ENCODE assay signal across 10 cellular contexts in genomic region chr3:8869613-8870012, GRCh38.
DNase-seq lines count a peak whose midpoint lies in the region; ATAC-seq and TF ChIP-seq lines count a peak whose summit lies in the region.
"Had no signal": no experiment of that assay in that cellular context is flagged by ENCODE, and none has a peak within 500 bp of the region (broad histone marks: within the 10 kb centered on the region; RNA-seq: fewer than 3 reads in every experiment).

No MANE protein-coding gene starts in this region.

- H3K18ac ChIP-seq in neuronal stem cell (ENCODE audit: low read length): no peak overlapping the region

- H2BK15ac ChIP-seq in neuronal stem cell (ENCODE audit: low read length): no peak overlapping the region

- no peaks in the 10 kb centered on the region for H3K27me3 ChIP-seq in PC-3 (ENCODE audit: low read length)
- no peaks in the 10 kb centered on the region for H3K27me3 ChIP-seq in neuronal stem cell (ENCODE audit: control insufficient read depth in 3 of 3, insufficient read depth in 3 of 3, low read depth in 1 of 3, low read length in 3 of 3)
- H3K27me3 ChIP-seq in right atrium auricular region: no peaks in the 10 kb centered on the region

- H2AFZ ChIP-seq in PC-3 (ENCODE audit: low read length) (no peak overlapping the region), neuronal stem cell (ENCODE audit: low read length) (no peak overlapping the region)

- CTCF ChIA-PET in PC-3 (lab: Charles Lee): interaction anchor here (1.0 kb wide), 1 partner anchor 100 kb away, joined by 4 read pairs; the partner anchor contains the start of gene OXTR

- BruUV-seq in PC-3 (replicated peaks; lab: Mats Ljungman, UMichigan): no TSS peak

- H4K91ac ChIP-seq in neuronal stem cell (ENCODE audit: low read depth, low read length, poor library complexity): no peak overlapping the region

- no peak overlapping the region for H2BK12ac ChIP-seq in neuronal stem cell (ENCODE audit: low read length)

- no peak overlapping the region for H3K14ac ChIP-seq in neuronal stem cell (ENCODE audit: low read length)

- no peak overlapping the region for H4K8ac ChIP-seq in neuronal stem cell (ENCODE audit: low read depth, low read length)

- H3F3A ChIP-seq in PC-3 (ENCODE audit: low read length, unreplicated experiment): peaks cover 14% of the 10 kb centered on the region

- ATAC-seq in PC-3 (peak; percentile 95), GM21717 (IDR thresholded peaks at IDR 0.05; ENCODE audit: unreplicated experiment) (no peak)

- H3K27ac ChIP-seq in PC-3 (ENCODE audit: low read length): peak overlapping the region; percentile 94
- H3K27ac ChIP-seq in epithelial cell of prostate: peak overlapping the region; percentile 98
- H3K27ac ChIP-seq in neuronal stem cell (replicated peaks; ENCODE audit: low read length): no peak overlapping the region
- H3K27ac ChIP-seq in right atrium auricular region: no peak overlapping the region

- H3K9me2 ChIP-seq in PC-3 (replicated peaks; ENCODE audit: low read length): no peaks in the 10 kb centered on the region

- WGBS in neuronal stem cell (ENCODE audit: extremely low coverage in 2 of 2, insufficient read length in 2 of 2, insufficient replicate concordance in 1 of 2), 2 donors: no CpG with 5 or more reads among the region's 2 CpGs

- no peak overlapping the region for H3K4ac ChIP-seq in neuronal stem cell (ENCODE audit: low read length)

- intact Hi-C loops in PC-3 (cut with micrococcal nuclease): loop anchor here (1.0 to 5.0 kb wide), 5 partner anchors 68 to 368 kb away; partner anchors contain the start of genes LMCD1, OXTR and RAD18

- no peaks in the 10 kb centered on the region for H4K20me1 ChIP-seq in PC-3 (ENCODE audit: low read length)

- no peaks in the 10 kb centered on the region for H3K79me1 ChIP-seq in neuronal stem cell (ENCODE audit: low read depth, low read length)

- DNase-seq in Daoy (ENCODE audit: low read depth) (peak; percentile 84), PC-3 (peak; percentile 99), epithelial cell of prostate (ENCODE audit: low read depth, low spot score) (peak; percentile 97), neuronal stem cell (ENCODE audit: low spot score) (peak; percentile 3), NCI-H510A treated with DMSO at 0.1 percent for 48 hours (lab: John Stamatoyannopoulos, UW) (no peak), NCI-H1436 treated with DMSO at 0.1 percent for 48 hours (lab: John Stamatoyannopoulos, UW) (no peak), right atrium auricular region (ENCODE audit: low spot score) (no peak)
- DNase-seq: activated naive CD8-positive, alpha-beta T cell treated with anti-CD3 and anti-CD28 coated beads, Interleukin-2, amount 10 ng/mL, durations not matched to agents 7 days and 5 days; NCI-H1105 treated with DMSO at 0.1 percent for 48 hours had no signal

- H2AK5ac ChIP-seq in neuronal stem cell (ENCODE audit: low read depth, low read length): no peak overlapping the region

- H3K9me3 ChIP-seq in PC-3 (ENCODE audit: low read length): no peaks in the 10 kb centered on the region
- no peaks in the 10 kb centered on the region for H3K9me3 ChIP-seq in neuronal stem cell (replicated peaks in 1 of 2; ENCODE audit: control insufficient read depth in 2 of 2, insufficient read depth in 1 of 2, low read depth in 1 of 2, low read length in 2 of 2)
- H3K9me3 ChIP-seq in right atrium auricular region: no peaks in the 10 kb centered on the region

- H3K4me1 ChIP-seq in PC-3 (ENCODE audit: insufficient read depth, low read length): peaks cover 57% of the 10 kb centered on the region
- H3K4me1 ChIP-seq in neuronal stem cell (ENCODE audit: control insufficient read depth in 2 of 2, insufficient read depth in 1 of 2, low read depth in 1 of 2, low read length in 2 of 2): peaks cover 4 to 10% of the 10 kb centered on the region in 2 donors
- no peaks in the 10 kb centered on the region for H3K4me1 ChIP-seq in right atrium auricular region

- H3K4me3 ChIP-seq in PC-3 (ENCODE audit: low read length) (no peak overlapping the region), neuronal stem cell (ENCODE audit: low read length in 2 of 2) (no peak overlapping the region), right atrium auricular region (no peak overlapping the region)

- no peak overlapping the region for H2BK120ac ChIP-seq in neuronal stem cell (ENCODE audit: low read depth, low read length)

- no peak overlapping the region for H3K23ac ChIP-seq in neuronal stem cell (ENCODE audit: low read depth, low read length, poor library complexity)

- POLR2A ChIA-PET in PC-3 (lab: Charles Lee; ENCODE audit: unreplicated experiment): interaction anchor here (0.7 kb wide), 1 partner anchor 14 kb away, joined by 5 read pairs; no protein-coding TSS in a partner anchor

- no peaks in the 10 kb centered on the region for H3K79me2 ChIP-seq in PC-3 (ENCODE audit: low read length)

- TF ChIP-seq CTCF in PC-3 (conservative IDR thresholded peaks at IDR 0.05; ENCODE audit: low read depth, low read length) (no peak), right atrium auricular region (IDR thresholded peaks at IDR 0.05) (no peak)

- H3K36me3 ChIP-seq in PC-3 (ENCODE audit: low read depth, low read length) (no peaks in the 10 kb centered on the region), neuronal stem cell (replicated peaks in 1 of 2; ENCODE audit: control insufficient read depth in 2 of 2, insufficient read depth in 2 of 2, low read length in 2 of 2) (no peaks in the 10 kb centered on the region), right atrium auricular region (no peaks in the 10 kb centered on the region)

- H2BK5ac ChIP-seq in neuronal stem cell (ENCODE audit: low read length): no peak overlapping the region

- H3K9ac ChIP-seq in PC-3 (ENCODE audit: low read length): peak overlapping the region; percentile 54
- no peak overlapping the region for H3K9ac ChIP-seq in neuronal stem cell (ENCODE audit: low read depth, low read length, poor library complexity)

- peak overlapping the region; percentile 73 for H3K4me2 ChIP-seq in PC-3 (ENCODE audit: low read length)
- no peak overlapping the region for H3K4me2 ChIP-seq in neuronal stem cell (ENCODE audit: insufficient read depth, low read length, poor library complexity, severe bottlenecking)

Comparison
In these comparisons a context has a peak if more than half of its experiments do, and no peak if none do; other contexts are left out.
1. DNase-seq: peak in Daoy (single experiment), PC-3 (single experiment), epithelial cell of prostate (single experiment) and neuronal stem cell (single experiment); none in NCI-H510A treated with DMSO at 0.1 percent for 48 hours (single experiment), NCI-H1436 treated with DMSO at 0.1 percent for 48 hours (single experiment) and right atrium auricular region (single experiment).
2. H3K27ac ChIP-seq: peak in PC-3 (single experiment) and epithelial cell of prostate (single experiment); none in neuronal stem cell (single experiment) and right atrium auricular region (0 of 2).